ENCODE assay signal across 7 cellular contexts in genomic region chr6:20564269-20564668, GRCh38. TPM values are rescaled to one million over a fixed set of nuclear protein-coding genes. Genes with fewer than 3 reads are reported as not detected.
DNase-seq lines count a peak whose midpoint lies in the region; ATAC-seq and TF ChIP-seq lines count a peak whose summit lies in the region.

No MANE protein-coding gene starts in this region.

- no peak overlapping the region for H3K4me3 Mint-ChIP-seq in T-helper 17 cell

- H3K27ac Mint-ChIP-seq in T-helper 17 cell = no peak overlapping the region

- no peak for ATAC-seq in body of pancreas
- ATAC-seq in T-helper 17 cell = no peak

- TF ChIP-seq CTCF in MM.1S (IDR thresholded peaks at IDR 0.05; ENCODE audit: low read length) = peak; percentile 51
- peak in 6 of 7 experiments; percentile 53 to 82 (median 70) for TF ChIP-seq CTCF in body of pancreas (IDR thresholded peaks at IDR 0.05)

- intact Hi-C loops in body of pancreas (cut with DNase I) = no loop called here

- TF ChIP-seq POLR2A in body of pancreas (IDR thresholded peaks at IDR 0.05) = no peak

- H3K9ac ChIP-seq in MM.1S (ENCODE audit: low read length) = no peak overlapping the region

- H3K79me2 ChIP-seq in MM.1S (ENCODE audit: low read length) = peaks cover 20% of the 10 kb centered on the region

- no peaks in the 10 kb centered on the region for H3K27me3 Mint-ChIP-seq in T-helper 17 cell

- peaks cover 3% of the 10 kb centered on the region for H3K36me3 Mint-ChIP-seq in T-helper 17 cell (ENCODE audit: low read depth)

- H3K4me3 ChIP-seq in MM.1S (ENCODE audit: low read length) (no peak overlapping the region), body of pancreas (no peak overlapping the region)

- no peaks in the 10 kb centered on the region for H3K27me3 ChIP-seq in MM.1S (replicated peaks; ENCODE audit: insufficient read depth, low read length)
- no peaks in the 10 kb centered on the region for H3K27me3 ChIP-seq in body of pancreas

- H3K27ac ChIP-seq in MM.1S (ENCODE audit: low read length) = no peak overlapping the region
- no peak overlapping the region for H3K27ac ChIP-seq in body of pancreas

- H2AFZ ChIP-seq in MM.1S (ENCODE audit: low read length) = no peak overlapping the region

- H3K4me2 ChIP-seq in MM.1S (ENCODE audit: low read depth, low read length) = no peak overlapping the region

- H3K36me3 ChIP-seq in MM.1S (replicated peaks; ENCODE audit: insufficient read depth, low read length) (no peaks in the 10 kb centered on the region), body of pancreas (replicated peaks in 1 of 2; ENCODE audit: insufficient read depth in 1 of 2, low read depth in 2 of 2) (no peaks in the 10 kb centered on the region)

- H3K9me3 ChIP-seq in MM.1S (replicated peaks; ENCODE audit: insufficient read depth, low read length) (no peaks in the 10 kb centered on the region), body of pancreas (no peaks in the 10 kb centered on the region), T-helper 17 cell (ENCODE audit: control insufficient read depth, low read length, poor library complexity, severe bottlenecking) (no peaks in the 10 kb centered on the region)

- no peaks in the 10 kb centered on the region for H4K20me1 ChIP-seq in MM.1S (ENCODE audit: insufficient read depth, low read length)

- DNase-seq in GM03348 (ENCODE audit: low spot score) (peak; percentile 41), MM.1S (peak; percentile 26), body of pancreas (no peak), middle frontal gyrus (ENCODE audit: extremely low spot score, low spot score) (peak; percentile 37), T-helper 17 cell (no peak), NCI-H2107 (lab: John Stamatoyannopoulos, UW) (no peak)
- no peak for DNase-seq in central memory CD4-positive, alpha-beta T cell

- H3K4me1 Mint-ChIP-seq in T-helper 17 cell = peaks cover 7% of the 10 kb centered on the region

- no peaks in the 10 kb centered on the region for H3K4me1 ChIP-seq in MM.1S (ENCODE audit: low read length)
- H3K4me1 ChIP-seq in body of pancreas = no peaks in the 10 kb centered on the region

- no peaks in the 10 kb centered on the region for H3F3A ChIP-seq in MM.1S (ENCODE audit: insufficient read depth, low read length)

- H3K9me2 ChIP-seq in MM.1S (replicated peaks; ENCODE audit: insufficient read depth, low read length) = no peaks in the 10 kb centered on the region

RNA-seq across cellular contexts. Expression of gene CDKAL1, which starts 30.0 kb away (rescaled TPM):
- total RNA-seq in body of pancreas (10 to 100 TPM; 16.3 to 18.1 TPM), T-helper 17 cell (10 to 100 TPM; 23.0 to 23.7 TPM)

Comparison
In these comparisons a context has a peak if more than half of its experiments do, and no peak if none do; other contexts are left out.
1. DNase-seq: peak in GM03348 (single experiment), MM.1S (single experiment) and middle frontal gyrus (single experiment); none in body of pancreas (0 of 4), T-helper 17 cell (0 of 3), NCI-H2107 (single experiment) and central memory CD4-positive, alpha-beta T cell (single experiment).